ENCODE assay signal across 8 cellular contexts in genomic region chr10:45464958-45465567, GRCh38.
A peak's percentile ranks its signal among the peaks of the same experiment; 100 is the strongest.
DNase-seq lines count a peak whose midpoint lies in the region; ATAC-seq, FAIRE-seq and TF ChIP-seq lines count a peak whose summit lies in the region.

No MANE protein-coding gene starts in this region.

- intact Hi-C loops in CD4-positive, alpha-beta memory T cell (cut with micrococcal nuclease), result loop anchor here (2.0 to 10.0 kb wide), 4 partner anchors 130 to 270 kb away; partner anchors contain the start of gene ZFAND4

- H3K36me3 ChIP-seq in CD4-positive, alpha-beta memory T cell (ENCODE audit: insufficient read depth, low read length), result peaks cover 15% of the 10 kb centered on the region

- H3K4me1 ChIP-seq in CD4-positive, alpha-beta memory T cell (ENCODE audit: insufficient read depth, low read length), result peaks cover 8% of the 10 kb centered on the region

- peak overlapping the region in 6 of 7 donors; percentile 5 to 83 (median 45) for H3K27ac Mint-ChIP-seq in CD4-positive, alpha-beta memory T cell

- ATAC-seq in HG03442 (IDR thresholded peaks at IDR 0.05; ENCODE audit: unreplicated experiment), result peak; percentile 40

- CTCF ChIA-PET in CD4-positive, alpha-beta memory T cell (lab: Charles Lee; ENCODE audit: partially characterized antibody), result interaction anchor here (0.7 to 2.6 kb wide), 14 partner anchors 10 to 270 kb away, joined by 3 to 20 read pairs (median 4); partner anchors contain the start of genes WASHC2C and ZFAND4

- peaks cover 14 to 39% (median 21%) of the 10 kb centered on the region in 4 donors for H3K4me1 Mint-ChIP-seq in CD4-positive, alpha-beta memory T cell

- DNase-seq in CD4-positive, alpha-beta memory T cell, result peak; percentile 67 to 73 (median 70)
- DNase-seq in GM19239 (ENCODE audit: insufficient read length, low spot score) (peak; percentile 68), RKO (ENCODE audit: low spot score) (peak; percentile 73), fibroblast of pulmonary artery (ENCODE audit: low read depth) (peak; percentile 80), non-pigmented ciliary epithelial cell (ENCODE audit: low read depth) (peak; percentile 23), superior temporal gyrus (ENCODE audit: extremely low spot score) (peak; percentile 88)
- DNase-seq in activated T-helper 1 cell treated with anti-CD3 and anti-CD28 coated beads, Interleukin-2, amount 50 U/mL, for 16 hours (ENCODE audit: low read depth in 1 of 2, low spot score in 1 of 2), result peak; percentile 51 to 52

- peak; percentile 98 for TF ChIP-seq CTCF in fibroblast of pulmonary artery (IDR thresholded peaks at IDR 0.05; ENCODE audit: low read length, missing control alignments)

- H3K27me3 ChIP-seq in CD4-positive, alpha-beta memory T cell (ENCODE audit: insufficient read depth, low read length), result no peaks in the 10 kb centered on the region

- H3K27me3 Mint-ChIP-seq in CD4-positive, alpha-beta memory T cell, result no peaks in the 10 kb centered on the region

- POLR2A ChIA-PET in CD4-positive, alpha-beta memory T cell (lab: Charles Lee; ENCODE audit: partially characterized antibody), result interaction anchor here (1.1 to 1.8 kb wide), 4 partner anchors 46 to 262 kb away, joined by 3 to 7 read pairs (median 4); partner anchors contain the start of gene WASHC2C

- peaks cover 25 to 29% of the 10 kb centered on the region in 2 donors for H3K36me3 Mint-ChIP-seq in CD4-positive, alpha-beta memory T cell

- no peak overlapping the region for H3K4me3 ChIP-seq in CD4-positive, alpha-beta memory T cell (ENCODE audit: low read length in 2 of 2)
- no peak overlapping the region for H3K4me3 ChIP-seq in fibroblast of pulmonary artery (replicated peaks; ENCODE audit: low read depth, low read length)

- FAIRE-seq in GM19239 (lab: Jason Lieb, UNC), result peak; percentile 98

- H3K9me3 ChIP-seq in CD4-positive, alpha-beta memory T cell (ENCODE audit: control insufficient read depth in 1 of 2, low read length in 2 of 2), result no peaks in the 10 kb centered on the region

- no peak overlapping the region for H3K4me3 Mint-ChIP-seq in CD4-positive, alpha-beta memory T cell

- no peak overlapping the region for H3K27ac ChIP-seq in CD4-positive, alpha-beta memory T cell (ENCODE audit: low read depth, low read length)

- no peaks in the 10 kb centered on the region for H3K9me3 Mint-ChIP-seq in CD4-positive, alpha-beta memory T cell

Comparison
In these comparisons a context has a peak if more than half of its experiments do, and no peak if none do; other contexts are left out.
1. DNase-seq: peak in every context shown above with its lines; median percentile 88 in superior temporal gyrus; 80 in fibroblast of pulmonary artery; 73 in RKO; 70 in CD4-positive, alpha-beta memory T cell; 68 in GM19239; 52 in activated T-helper 1 cell treated with anti-CD3 and anti-CD28 coated beads, Interleukin-2, amount 50 U/mL, for 16 hours; 23 in non-pigmented ciliary epithelial cell.